In genomic region chr3:34067442-34068130, GRCh38 we compare ENCODE assay signal across 29 cellular contexts.
A peak's percentile ranks its signal among the peaks of the same experiment; 100 is the strongest.
DNase-seq lines count a peak whose midpoint lies in the region; ATAC-seq and TF ChIP-seq lines count a peak whose summit lies in the region.
"Had no signal": no experiment of that assay in that cellular context is flagged by ENCODE, and none has a peak within 500 bp of the region (broad histone marks: within the 10 kb centered on the region; RNA-seq: fewer than 3 reads in every experiment).

No MANE protein-coding gene starts in this region.

- intact Hi-C loops in aorta (cut with DNase I): no loop called here

- peaks cover 58% of the 10 kb centered on the region for H3K4me1 ChIP-seq in Karpas-422 (ENCODE audit: low read length)
- H3K4me1 ChIP-seq in tibial nerve: no peaks in the 10 kb centered on the region
- H3K4me1 ChIP-seq in suprapubic skin: no peaks in the 10 kb centered on the region
- no peaks in the 10 kb centered on the region for H3K4me1 ChIP-seq in aorta (ENCODE audit: control insufficient read depth in 1 of 2, insufficient read depth in 2 of 2, low read length in 2 of 2)
- H3K4me1 ChIP-seq: HAP-1, uterus had no signal

- no peak for DNase-seq in Karpas-422
- DNase-seq in cerebellar cortex (ENCODE audit: low spot score): peak; percentile 76
- DNase-seq in midbrain (lab: John Stamatoyannopoulos, UW): peak; percentile 33
- DNase-seq in tibial nerve (ENCODE audit: low spot score in 2 of 2): no peak
- no peak for DNase-seq in suprapubic skin (ENCODE audit: low spot score in 2 of 2)
- no peak for DNase-seq in aorta
- DNase-seq: activated CD4-positive, alpha-beta memory T cell treated with anti-CD3 and anti-CD28 coated beads for 36 hours; activated CD4-positive, CD25-positive, alpha-beta regulatory T cell; activated CD8-positive, alpha-beta memory T cell treated with anti-CD3 and anti-CD28 coated beads, Interleukin-2, amount 50 U/mL, for 48 hours; COR-L47; effector CD4-positive, alpha-beta T cell; erythroblast; foreskin fibroblast; GF-D8; immature natural killer cell; NCI-H1436 treated with DMSO at 0.1 percent for 48 hours; NCI-H774; OCI-M1; right cardiac atrium; stimulated activated CD4-positive, alpha-beta T cell treated with anti-CD3 and anti-CD28 coated beads, Interleukin-4, amount 100 ng/mL, for 1 hour; uterus had no signal

- H3K9me3 ChIP-seq in Karpas-422 (ENCODE audit: low read length): no peaks in the 10 kb centered on the region
- H3K9me3 ChIP-seq in tibial nerve: peaks cover 0 to 6% (median 0%) of the 10 kb centered on the region in 4 donors
- no peaks in the 10 kb centered on the region for H3K9me3 ChIP-seq in suprapubic skin
- H3K9me3 ChIP-seq in aorta (ENCODE audit: control insufficient read depth, low read length): no peaks in the 10 kb centered on the region
- H3K9me3 ChIP-seq: HAP-1, uterus had no signal

- H3K27me3 ChIP-seq in Karpas-422 (ENCODE audit: low read length) (no peaks in the 10 kb centered on the region), tibial nerve (no peaks in the 10 kb centered on the region), suprapubic skin (no peaks in the 10 kb centered on the region), aorta (ENCODE audit: control insufficient read depth in 1 of 2, insufficient read depth in 2 of 2, low read length in 1 of 2) (no peaks in the 10 kb centered on the region)
- H3K27me3 ChIP-seq: uterus had no signal

- H3K27ac ChIP-seq in Karpas-422 (ENCODE audit: low read length) (no peak overlapping the region), tibial nerve (no peak overlapping the region), suprapubic skin (no peak overlapping the region), aorta (ENCODE audit: low read depth in 1 of 2, low read length in 2 of 2) (no peak overlapping the region)
- H3K27ac ChIP-seq: uterus had no signal

- H3K79me2 ChIP-seq in Karpas-422 (ENCODE audit: low read length): no peaks in the 10 kb centered on the region

- H3K4me3 ChIP-seq in Karpas-422 (ENCODE audit: low read length): no peak overlapping the region
- H3K4me3 ChIP-seq in tibial nerve: no peak overlapping the region
- H3K4me3 ChIP-seq in suprapubic skin: no peak overlapping the region
- H3K4me3 ChIP-seq in aorta (ENCODE audit: low read length in 2 of 2): no peak overlapping the region
- H3K4me3 ChIP-seq: HAP-1, uterus had no signal

- TF ChIP-seq EP300 in tibial nerve (IDR thresholded peaks at IDR 0.05) (no peak), suprapubic skin (IDR thresholded peaks at IDR 0.05) (no peak)

- TF ChIP-seq POLR2A in tibial nerve (IDR thresholded peaks at IDR 0.05) (no peak), suprapubic skin (IDR thresholded peaks at IDR 0.05) (no peak)

- peak overlapping the region; percentile 15 for H3K4me2 ChIP-seq in Karpas-422 (ENCODE audit: low read depth, low read length, poor library complexity, severe bottlenecking)

- no peak overlapping the region for H3K9ac ChIP-seq in Karpas-422 (ENCODE audit: low read length)

- H2AFZ ChIP-seq in Karpas-422 (ENCODE audit: low read length): peak overlapping the region; percentile 57; the same call in 1 of the 2 replicates

- WGBS in tibial nerve, 2 donors: 57 to 62% methylated on average over 7 of the region's 7 CpGs
- WGBS in suprapubic skin: 66% methylated on average over 7 of the region's 7 CpGs
- WGBS in aorta, 2 donors: 46 to 47% methylated on average over 7 of the region's 7 CpGs

- H3K9me2 ChIP-seq in Karpas-422 (replicated peaks; ENCODE audit: insufficient read depth, low read length): no peaks in the 10 kb centered on the region

- peak; percentile 44 for ATAC-seq in GM18511 (IDR thresholded peaks at IDR 0.05; ENCODE audit: unreplicated experiment)
- ATAC-seq in GM19467 (IDR thresholded peaks at IDR 0.05; ENCODE audit: unreplicated experiment): no peak
- no peak for ATAC-seq in aorta (ENCODE audit: low FRiP score)
- ATAC-seq: activated naive CD4-positive, alpha-beta T cell treated with anti-CD3 and anti-CD28 coated beads, Interleukin-2, amount 50 U/mL, for 72 hours; left lobe of liver; natural killer cell treated with Interleukin-12 subunit alpha and Interleukin-12 subunit beta and Interleukin-15 and Interleukin-18, amount 100 ng/mL, for 72 hours; right cardiac atrium; Right ventricle myocardium inferior; stimulated activated memory B cell treated with anti-CD40 and anti-IgM and Interleukin-4, amounts not matched to agents 10 μg/mL and 1 μg/mL and 100 μg/mL, for 72 hours had no signal

- no peaks in the 10 kb centered on the region for H4K20me1 ChIP-seq in Karpas-422 (ENCODE audit: insufficient read depth, low read depth, low read length)

- TF ChIP-seq CTCF in tibial nerve (IDR thresholded peaks at IDR 0.05) (no peak), suprapubic skin (IDR thresholded peaks at IDR 0.05) (no peak)

- no peaks in the 10 kb centered on the region for H3K36me3 ChIP-seq in Karpas-422 (ENCODE audit: insufficient read depth, low read length)
- no peaks in the 10 kb centered on the region for H3K36me3 ChIP-seq in tibial nerve
- H3K36me3 ChIP-seq in suprapubic skin: no peaks in the 10 kb centered on the region
- H3K36me3 ChIP-seq in aorta (ENCODE audit: control insufficient read depth in 1 of 2, insufficient read depth in 2 of 2, low read length in 1 of 2): no peaks in the 10 kb centered on the region
- H3K36me3 ChIP-seq: HAP-1, uterus had no signal

Comparison
In these comparisons a context has a peak if more than half of its experiments do, and no peak if none do; other contexts are left out.
1. DNase-seq: peak in cerebellar cortex (single experiment) and midbrain (single experiment); none in Karpas-422 (single experiment), tibial nerve (0 of 2), suprapubic skin (0 of 2) and aorta (0 of 2).